ENCODE assay signal across 20 cellular contexts in genomic region chr1:23246274-23246673, GRCh38. TPM values are rescaled to one million over a fixed set of nuclear protein-coding genes. Genes with fewer than 3 reads are reported as not detected.
DNase-seq lines count a peak whose midpoint lies in the region; ATAC-seq and TF ChIP-seq lines count a peak whose summit lies in the region.
"Had no signal": no experiment of that assay in that cellular context is flagged by ENCODE, and none has a peak within 500 bp of the region (broad histone marks: within the 10 kb centered on the region; RNA-seq: fewer than 3 reads in every experiment).

No MANE protein-coding gene starts in this region.

- no peak overlapping the region for H3K27ac ChIP-seq in HEK293 (ENCODE audit: extremely low read depth, low read depth, low read length)
- H3K27ac ChIP-seq: HL-60, SK-N-MC had no signal

- ATAC-seq in GM18861 (IDR thresholded peaks at IDR 0.05; ENCODE audit: unreplicated experiment) (no peak), GM18502 (IDR thresholded peaks at IDR 0.05; ENCODE audit: poor library complexity, unreplicated experiment) (no peak)
- ATAC-seq: Panc1 had no signal

- H3K4me1 ChIP-seq in HEK293 (ENCODE audit: control insufficient read depth, insufficient read depth, low read length), result peaks cover 5% of the 10 kb centered on the region; the same call in 1 of the 2 replicates
- H3K4me1 ChIP-seq: BE2C had no signal

- H3K9me3 ChIP-seq in HEK293 (ENCODE audit: control insufficient read depth, insufficient read depth, low read depth, low read length), result no peaks in the 10 kb centered on the region
- H3K9me3 ChIP-seq: BE2C had no signal

- POLR2A ChIA-PET in HEK293 (lab: Yijun Ruan, JAX), result interaction anchor here (0.5 kb wide), 1 partner anchor 12 kb away, joined by 3 read pairs; no protein-coding TSS in a partner anchor

- no peaks in the 10 kb centered on the region for H3K36me3 ChIP-seq in HEK293 (ENCODE audit: control insufficient read depth in 2 of 2, insufficient read depth in 1 of 2, low read length in 2 of 2)
- H3K36me3 ChIP-seq: BE2C had no signal

- CTCF ChIA-PET in HEK293 (lab: Yijun Ruan, JAX), result no interaction called here

- no peak for TF ChIP-seq CTCF in HEK293 (tag by site-specific recombination; IDR thresholded peaks at IDR 0.05)

- peak; percentile 34 for DNase-seq in Daoy (ENCODE audit: low read depth)
- peak; percentile 73 for DNase-seq in RPMI7951 (ENCODE audit: low read depth)
- DNase-seq in dermis blood vessel endothelial cell, result peak; percentile 49
- no peak for DNase-seq in stimulated activated naive CD4-positive, alpha-beta T cell (lab: John Stamatoyannopoulos, UW)
- DNase-seq: BE2C; CD8-positive, alpha-beta memory T cell; DMS 273 treated with DMSO at 0.1 percent for 48 hours; HCEC 1CT; Karpas-422; NCI-H2029; NCI-H2227 treated with DMSO at 0.1 percent for 48 hours; NCI-H526 treated with DMSO at 0.1 percent for 48 hours; SIG-M5 had no signal

- no peak overlapping the region for H3K4me3 ChIP-seq in HEK293 (ENCODE audit: low read depth, low read length)
- H3K4me3 ChIP-seq: SK-N-MC had no signal

TF ChIP-seq in HEK293, 187 proteins besides CTCF, POLR2A, EP300 and RAD21:
- TF ChIP-seq ZBTB7A (tag by site-specific recombination; IDR thresholded peaks at IDR 0.05; ENCODE audit: low read depth) (no peak), ZNF335 (tag by site-specific recombination; conservative IDR thresholded peaks at IDR 0.05) (peak; percentile 32)

RNA-seq across cellular contexts. Expression of gene HTR1D, which starts 29.0 kb away (rescaled TPM):
- total RNA-seq in Daoy (2014; rRNA removed; shearing (Covaris generic)), result 3.1 and 5.0 TPM in 2 replicates
- total RNA-seq in RPMI7951 (2014; rRNA removed; shearing (Covaris generic)), result 0.12 TPM in 1 of 2 replicates, not detected in the other
- 0.28 and 0.85 TPM in 2 replicates for total RNA-seq in dermis blood vessel endothelial cell
- total RNA-seq: CD8-positive, alpha-beta memory T cell; T-helper 2 cell treated with Interferon-gamma antibody and Interleukin-4, amounts not matched to agents 100 ng/mL and 5 ng/mL, for 36 hours had no signal

Comparison
In these comparisons a context has a peak if more than half of its experiments do, and no peak if none do; other contexts are left out.
1. DNase-seq: peak in Daoy (single experiment), RPMI7951 (single experiment) and dermis blood vessel endothelial cell (single experiment); none in stimulated activated naive CD4-positive, alpha-beta T cell (0 of 6).